In genomic region chr6:44006872-44007303, GRCh38 we compare ENCODE assay signal across 31 cellular contexts.
DNase-seq lines count a peak whose midpoint lies in the region; ATAC-seq, FAIRE-seq and TF ChIP-seq lines count a peak whose summit lies in the region.
"Had no signal": no experiment of that assay in that cellular context is flagged by ENCODE, and none has a peak within 500 bp of the region (broad histone marks: within the 10 kb centered on the region; RNA-seq: fewer than 3 reads in every experiment).

No MANE protein-coding gene starts in this region.

- H3K27me3 Mint-ChIP-seq in activated naive CD4-positive, alpha-beta T cell treated with anti-CD3 and anti-CD28 coated beads, Interleukin-2, amount 10 ng/mL, durations not matched to agents 7 days and 5 days: peaks cover 73% of the 10 kb centered on the region
- peaks cover 9% of the 10 kb centered on the region for H3K27me3 Mint-ChIP-seq in astrocyte (ENCODE audit: low read depth, unreplicated experiment)
- H3K27me3 Mint-ChIP-seq in H9 (ENCODE audit: low read depth): peaks cover 30% of the 10 kb centered on the region

- no peaks in the 10 kb centered on the region for H3K36me3 ChIP-seq in astrocyte (ENCODE audit: insufficient read depth, low read length)
- no peaks in the 10 kb centered on the region for H3K36me3 ChIP-seq in right atrium auricular region
- no peaks in the 10 kb centered on the region for H3K36me3 ChIP-seq in skeletal muscle tissue (ENCODE audit: control insufficient read depth in 3 of 3, insufficient read depth in 3 of 3, low read length in 3 of 3)
- no peaks in the 10 kb centered on the region for H3K36me3 ChIP-seq in Karpas-422 (ENCODE audit: insufficient read depth, low read length)
- H3K36me3 ChIP-seq: Peyer's patch, prostate gland, SJSA1, stomach, thyroid gland had no signal

- peaks cover 7% of the 10 kb centered on the region for H3K23me2 ChIP-seq in H9 (ENCODE audit: insufficient read length, low read depth, low read length, poor library complexity, severe bottlenecking)

- no peaks in the 10 kb centered on the region for H3K79me2 ChIP-seq in astrocyte (ENCODE audit: insufficient read depth, low read length)
- H3K79me2 ChIP-seq in H9 (ENCODE audit: insufficient read depth, low read length): no peaks in the 10 kb centered on the region
- no peaks in the 10 kb centered on the region for H3K79me2 ChIP-seq in Karpas-422 (ENCODE audit: low read length)

- H3K4me2 ChIP-seq in astrocyte (ENCODE audit: low read length): no peak overlapping the region
- no peak overlapping the region for H3K4me2 ChIP-seq in H9 (ENCODE audit: insufficient read depth, insufficient read length, low read length)
- no peak overlapping the region for H3K4me2 ChIP-seq in Karpas-422 (ENCODE audit: low read depth, low read length, poor library complexity, severe bottlenecking)

- no peak overlapping the region for H3K18ac ChIP-seq in H9 (ENCODE audit: insufficient read length, low read depth, low read length)

- H3K4me1 ChIP-seq in astrocyte (ENCODE audit: insufficient read depth, low read length): peaks cover 49% of the 10 kb centered on the region
- peaks cover 0 to 51% of the 10 kb centered on the region in 2 donors for H3K4me1 ChIP-seq in right atrium auricular region
- peaks cover 51 to 78% (median 68%) of the 10 kb centered on the region in 3 donors for H3K4me1 ChIP-seq in skeletal muscle tissue (ENCODE audit: control insufficient read depth in 3 of 3, insufficient read depth in 3 of 3, low read length in 3 of 3)
- peaks cover 2% of the 10 kb centered on the region; the same call in 1 of the 2 replicates for H3K4me1 ChIP-seq in H9 (ENCODE audit: insufficient read depth, low read length)
- H3K4me1 ChIP-seq in Karpas-422 (ENCODE audit: low read length): peaks cover 6% of the 10 kb centered on the region

- no peak overlapping the region for H3K23ac ChIP-seq in H9 (ENCODE audit: insufficient read length, low read depth, low read length)

- H3K27ac Mint-ChIP-seq in activated naive CD4-positive, alpha-beta T cell treated with anti-CD3 and anti-CD28 coated beads, Interleukin-2, amount 10 ng/mL, durations not matched to agents 7 days and 5 days: no peak overlapping the region
- peak overlapping the region; percentile 72 for H3K27ac Mint-ChIP-seq in astrocyte (ENCODE audit: unreplicated experiment)
- no peak overlapping the region; a peak in 1 of 7 replicates for H3K27ac Mint-ChIP-seq in H9
- H3K27ac Mint-ChIP-seq: activated naive CD4-positive, alpha-beta T cell treated with anti-CD3 and anti-CD28 coated beads for 36 hours; activated T-cell treated with anti-CD3 and anti-CD28 coated beads, Interleukin-2, amount 50 U/mL, for 24 hours; B cell; effector memory CD8-positive, alpha-beta T cell; memory B cell; T-helper 1 cell treated with Interleukin-12 subunit alpha and Interleukin-12 subunit beta and Interleukin-4 antibody, amounts not matched to agents 30 μg/mL and 1 μg/mL, for 36 hours had no signal

- H2AK5ac ChIP-seq in H9 (ENCODE audit: insufficient read length, low read length): no peak overlapping the region

- peak; percentile 15 for DNase-seq in activated naive CD4-positive, alpha-beta T cell treated with anti-CD3 and anti-CD28 coated beads, Interleukin-2, amount 10 ng/mL, durations not matched to agents 7 days and 5 days
- DNase-seq in activated naive CD4-positive, alpha-beta T cell treated with anti-CD3 and anti-CD28 coated beads, Interleukin-2, amount 50 U/mL, for 16 hours: no peak
- DNase-seq in astrocyte (ENCODE audit: low read depth): no peak
- DNase-seq in right atrium auricular region (ENCODE audit: low spot score): no peak
- no peak for DNase-seq in H9
- DNase-seq in Karpas-422: no peak
- DNase-seq: activated naive CD4-positive, alpha-beta T cell treated with anti-CD3 and anti-CD28 coated beads for 36 hours; activated T-cell treated with anti-CD3 and anti-CD28 coated beads, Interleukin-2, amount 50 U/mL, for 24 hours; cortex of kidney; effector memory CD8-positive, alpha-beta T cell; KG1; MM.1S; NCI-H1417; NCI-H2029 treated with DMSO at 0.1 percent for 48 hours; NCI-H526 treated with DMSO at 0.1 percent for 48 hours; Peyer's patch; small intestine; stimulated activated CD4-positive, alpha-beta T cell treated with anti-CD3 and anti-CD28 coated beads, Interleukin-1b, Interleukin-23, amount 100 ng/mL, for 48 hours; stimulated activated CD8-positive, alpha-beta memory T cell treated with anti-CD3 and anti-CD28 coated beads, Interleukin-4, amount 100 ng/mL, for 48 hours; stomach; thyroid gland had no signal

- no peak overlapping the region for H3K4ac ChIP-seq in H9 (ENCODE audit: low read depth, low read length)

- H3K56ac ChIP-seq in H9 (ENCODE audit: insufficient read length, low read depth, low read length): no peak overlapping the region

- H3T11ph ChIP-seq in H9 (ENCODE audit: low read length): no peak overlapping the region

- no peaks in the 10 kb centered on the region for H3K9me3 Mint-ChIP-seq in activated naive CD4-positive, alpha-beta T cell treated with anti-CD3 and anti-CD28 coated beads, Interleukin-2, amount 10 ng/mL, durations not matched to agents 7 days and 5 days
- H3K9me3 Mint-ChIP-seq in astrocyte (ENCODE audit: unreplicated experiment) (no peaks in the 10 kb centered on the region), H9 (no peaks in the 10 kb centered on the region)
- H3K9me3 Mint-ChIP-seq: activated naive CD4-positive, alpha-beta T cell treated with anti-CD3 and anti-CD28 coated beads for 36 hours; activated T-cell treated with anti-CD3 and anti-CD28 coated beads, Interleukin-2, amount 50 U/mL, for 24 hours; effector memory CD8-positive, alpha-beta T cell; memory B cell; T-helper 1 cell treated with Interleukin-12 subunit alpha and Interleukin-12 subunit beta and Interleukin-4 antibody, amounts not matched to agents 30 μg/mL and 1 μg/mL, for 36 hours had no signal

- H2AFZ ChIP-seq in astrocyte (ENCODE audit: low read depth, low read length) (no peak overlapping the region), H9 (ENCODE audit: low read length) (no peak overlapping the region), Karpas-422 (ENCODE audit: low read length) (no peak overlapping the region)

- no peak overlapping the region for H2BK20ac ChIP-seq in H9 (ENCODE audit: low read depth, low read length, poor library complexity, severe bottlenecking)

- no CpG with 5 or more reads among the region's 6 CpGs for WGBS in H9 (ENCODE audit: extremely low coverage, insufficient read length, low lambda C conversion rate)

- no peak overlapping the region for H3K14ac ChIP-seq in H9 (ENCODE audit: insufficient read depth, low read length)

- no peak overlapping the region for H3K27ac ChIP-seq in astrocyte (ENCODE audit: low read depth, low read length)
- H3K27ac ChIP-seq in right atrium auricular region: peak overlapping the region; percentile 85 to 91
- H3K27ac ChIP-seq in skeletal muscle tissue (ENCODE audit: low read depth, low read length): peak overlapping the region; percentile 92
- H3K27ac ChIP-seq in H9 (ENCODE audit: insufficient read length, low read depth, low read length): no peak overlapping the region
- no peak overlapping the region for H3K27ac ChIP-seq in Karpas-422 (ENCODE audit: low read length)
- H3K27ac ChIP-seq: Peyer's patch, prostate gland, SJSA1, stomach had no signal

- H2BK15ac ChIP-seq in H9 (ENCODE audit: low read depth, low read length): no peak overlapping the region

- H4K20me1 ChIP-seq in astrocyte (ENCODE audit: insufficient read depth, low read length) (no peaks in the 10 kb centered on the region), H9 (ENCODE audit: control insufficient read depth, insufficient read depth, insufficient read length) (no peaks in the 10 kb centered on the region), Karpas-422 (ENCODE audit: insufficient read depth, low read depth, low read length) (peaks cover 17% of the 10 kb centered on the region; the same call in 1 of the 2 replicates)

- no peak overlapping the region for H3K4me3 Mint-ChIP-seq in activated naive CD4-positive, alpha-beta T cell treated with anti-CD3 and anti-CD28 coated beads, Interleukin-2, amount 10 ng/mL, durations not matched to agents 7 days and 5 days
- H3K4me3 Mint-ChIP-seq in astrocyte (ENCODE audit: unreplicated experiment) (no peak overlapping the region), H9 (0 out of 5 replicates have a peak overlapping the region, but pooled peaks of 1 of the 2 experiments have one; percentile 16)
- H3K4me3 Mint-ChIP-seq: activated naive CD4-positive, alpha-beta T cell treated with anti-CD3 and anti-CD28 coated beads for 36 hours; activated T-cell treated with anti-CD3 and anti-CD28 coated beads, Interleukin-2, amount 50 U/mL, for 24 hours; B cell; effector memory CD8-positive, alpha-beta T cell; memory B cell; T-helper 1 cell treated with Interleukin-12 subunit alpha and Interleukin-12 subunit beta and Interleukin-4 antibody, amounts not matched to agents 30 μg/mL and 1 μg/mL, for 36 hours had no signal

- H3K36me3 Mint-ChIP-seq in activated naive CD4-positive, alpha-beta T cell treated with anti-CD3 and anti-CD28 coated beads, Interleukin-2, amount 10 ng/mL, durations not matched to agents 7 days and 5 days: no peaks in the 10 kb centered on the region
- H3K36me3 Mint-ChIP-seq in astrocyte (ENCODE audit: low read depth, unreplicated experiment) (no peaks in the 10 kb centered on the region), H9 (ENCODE audit: insufficient read depth in 1 of 3, low read depth in 3 of 3) (no peaks in the 10 kb centered on the region; a peak in 1 of 7 replicates)
- H3K36me3 Mint-ChIP-seq: memory B cell had no signal

- CTCF ChIA-PET in activated naive CD4-positive, alpha-beta T cell treated with anti-CD3 and anti-CD28 coated beads, Interleukin-2, amount 10 ng/mL, durations not matched to agents 7 days and 5 days (lab: Charles Lee): no interaction called here

- no peak overlapping the region for H2BK120ac ChIP-seq in H9 (ENCODE audit: low read depth, low read length, poor library complexity, severe bottlenecking)

- H4K5ac ChIP-seq in H9 (ENCODE audit: insufficient read length, low read depth, low read length): no peak overlapping the region

- no peak overlapping the region for H2BK5ac ChIP-seq in H9 (ENCODE audit: insufficient read length, low read length)

- TF ChIP-seq CTCF in astrocyte (IDR thresholded peaks at IDR 0.05; ENCODE audit: insufficient read depth, low read depth, low read length): no peak
- TF ChIP-seq CTCF in right atrium auricular region (IDR thresholded peaks at IDR 0.05): no peak
- TF ChIP-seq CTCF in H9 (conservative IDR thresholded peaks at IDR 0.05): no peak

- H3K27me3 ChIP-seq in astrocyte (ENCODE audit: insufficient read depth, low read length) (no peaks in the 10 kb centered on the region), right atrium auricular region (no peaks in the 10 kb centered on the region), skeletal muscle tissue (ENCODE audit: control insufficient read depth in 3 of 3, insufficient read depth in 3 of 3, low read length in 3 of 3) (peaks cover 0 to 2% (median 1%) of the 10 kb centered on the region in 3 donors), H9 (ENCODE audit: insufficient read depth, low read length) (no peaks in the 10 kb centered on the region; the same call in 1 of the 2 replicates), Karpas-422 (ENCODE audit: low read length) (no peaks in the 10 kb centered on the region)
- H3K27me3 ChIP-seq: SJSA1, thyroid gland had no signal

- H3K79me1 ChIP-seq in H9 (ENCODE audit: insufficient read depth, low read depth, low read length, poor library complexity, severe bottlenecking): no peaks in the 10 kb centered on the region

- H3K9ac ChIP-seq in astrocyte (ENCODE audit: low read length) (no peak overlapping the region), skeletal muscle tissue (ENCODE audit: low read depth in 1 of 3, low read length in 3 of 3) (peak overlapping the region in 1 of 3 donors; percentile 94), H9 (ENCODE audit: extremely low read depth, insufficient read length, low read length) (no peak overlapping the region), Karpas-422 (ENCODE audit: low read length) (no peak overlapping the region)

- no peak for ATAC-seq in GM19324 (IDR thresholded peaks at IDR 0.05; ENCODE audit: low FRiP score, unreplicated experiment)
- ATAC-seq: effector memory CD8-positive, alpha-beta T cell; esophagus mucosa had no signal

- H3K9me2 ChIP-seq in Karpas-422 (replicated peaks; ENCODE audit: insufficient read depth, low read length): no peaks in the 10 kb centered on the region

- H2BK12ac ChIP-seq in H9 (ENCODE audit: insufficient read length, low read depth, low read length): no peak overlapping the region

- no peak overlapping the region for H4K8ac ChIP-seq in H9 (replicated peaks; ENCODE audit: insufficient read length, low read depth, low read length)

- H3K4me3 ChIP-seq in astrocyte (ENCODE audit: insufficient read depth, low read depth, low read length) (no peak overlapping the region), right atrium auricular region (no peak overlapping the region), skeletal muscle tissue (ENCODE audit: low read length in 3 of 3) (no peak overlapping the region), Karpas-422 (ENCODE audit: low read length) (no peak overlapping the region)
- H3K4me3 ChIP-seq: Peyer's patch, prostate gland, SJSA1, stomach, thyroid gland had no signal

- peaks cover 5% of the 10 kb centered on the region for H3K4me1 Mint-ChIP-seq in activated naive CD4-positive, alpha-beta T cell treated with anti-CD3 and anti-CD28 coated beads, Interleukin-2, amount 10 ng/mL, durations not matched to agents 7 days and 5 days
- H3K4me1 Mint-ChIP-seq in astrocyte (ENCODE audit: low read depth, unreplicated experiment) (peaks cover 32% of the 10 kb centered on the region), H9 (peaks cover 57 to 69% of the 10 kb centered on the region in 2 experiments)

- no peak for FAIRE-seq in astrocyte (lab: Jason Lieb, UNC)
- FAIRE-seq: A204.1, G401.6, small intestine had no signal

- H3K9me3 ChIP-seq in astrocyte (ENCODE audit: insufficient read depth, low read depth, low read length) (no peaks in the 10 kb centered on the region), right atrium auricular region (no peaks in the 10 kb centered on the region), skeletal muscle tissue (ENCODE audit: control insufficient read depth in 3 of 3, low read length in 3 of 3) (no peaks in the 10 kb centered on the region), H9 (ENCODE audit: control insufficient read depth, low read depth, low read length) (no peaks in the 10 kb centered on the region), Karpas-422 (ENCODE audit: low read length) (no peaks in the 10 kb centered on the region)
- H3K9me3 ChIP-seq: Peyer's patch, prostate gland, SJSA1, stomach, thyroid gland had no signal

- no peak overlapping the region for H4K91ac ChIP-seq in H9 (ENCODE audit: insufficient read length, low read depth, low read length)

Comparison
In these comparisons a context has a peak if more than half of its experiments do, and no peak if none do; other contexts are left out.
1. H3K27ac ChIP-seq: peak in right atrium auricular region (2 of 2) and skeletal muscle tissue (single experiment); none in astrocyte (single experiment), H9 (single experiment) and Karpas-422 (single experiment).